In the genomic region with DNA sequence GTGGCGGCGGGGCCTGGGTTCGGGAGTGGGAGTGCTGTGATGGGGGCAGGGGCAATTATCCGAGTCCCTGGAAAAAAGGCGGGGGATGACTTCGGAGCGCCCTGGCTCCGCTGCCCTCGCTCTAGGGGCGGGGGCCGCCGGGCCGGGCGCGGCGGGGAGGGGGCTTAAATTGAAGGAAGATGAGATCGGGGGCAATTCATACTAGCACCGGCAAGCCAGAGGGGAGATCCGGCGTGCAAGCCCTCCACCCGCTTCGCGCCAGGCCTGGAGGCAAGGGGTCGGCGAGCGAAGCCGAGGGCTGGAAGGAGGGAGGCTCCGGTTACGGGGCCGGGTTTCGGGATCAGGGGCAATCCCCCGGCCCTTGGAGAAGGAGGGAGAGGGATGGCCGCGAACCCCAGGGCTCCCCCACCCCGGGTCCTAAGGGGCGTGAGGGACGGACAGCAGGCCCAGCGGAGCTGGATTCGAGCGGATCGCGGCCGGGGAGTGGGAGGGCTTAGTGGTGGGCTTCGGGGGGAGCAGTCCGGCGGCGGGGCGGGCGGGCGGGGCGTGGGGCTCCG, we compare ENCODE assay signal across 1 cellular context.
A peak's percentile ranks its signal among the peaks of the same experiment; 100 is the strongest.
TF ChIP-seq lines count a peak whose summit lies in the region.

No MANE protein-coding gene starts in this region.

TF ChIP-seq in HEK293, 187 proteins besides CTCF, POLR2A, EP300 and RAD21 (continued from another document):
- TF ChIP-seq ZNF311 (tag by site-specific recombination; IDR thresholded peaks at IDR 0.05; ENCODE audit: borderline replicate concordance) (no peak), IKZF3 (tag by site-specific recombination; IDR thresholded peaks at IDR 0.05) (peak; percentile 18; the same call in 1 of the 2 replicates), ZBTB48 (tag by site-specific recombination; IDR thresholded peaks at IDR 0.05) (0 out of 2 replicates have a peak, but pooled peaks have one; percentile 65), ZXDB (tag by site-specific recombination; IDR thresholded peaks at IDR 0.05) (peak; percentile 43; the same call in 1 of the 2 replicates)
- TF ChIP-seq, protein P1, sequence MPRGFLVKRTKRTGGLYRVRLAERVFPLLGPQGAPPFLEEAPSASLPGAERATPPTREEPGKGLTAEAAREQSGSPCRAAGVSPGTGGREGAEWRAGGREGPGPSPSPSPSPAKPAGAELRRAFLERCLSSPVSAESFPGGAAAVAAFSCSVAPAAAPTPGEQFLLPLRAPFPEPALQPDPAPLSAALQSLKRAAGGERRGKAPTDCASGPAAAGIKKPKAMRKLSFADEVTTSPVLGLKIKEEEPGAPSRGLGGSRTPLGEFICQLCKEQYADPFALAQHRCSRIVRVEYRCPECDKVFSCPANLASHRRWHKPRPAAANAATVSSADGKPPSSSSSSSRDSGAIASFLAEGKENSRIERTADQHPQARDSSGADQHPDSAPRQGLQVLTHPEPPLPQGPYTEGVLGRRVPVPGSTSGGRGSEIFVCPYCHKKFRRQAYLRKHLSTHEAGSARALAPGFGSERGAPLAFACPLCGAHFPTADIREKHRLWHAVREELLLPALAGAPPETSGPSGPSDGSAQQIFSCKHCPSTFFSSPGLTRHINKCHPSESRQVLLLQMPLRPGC (tag by site-specific recombination; IDR thresholded peaks at IDR 0.05), result no peak
